Comparison of ENCODE assay signal across 30 cellular contexts in the genomic region with DNA sequence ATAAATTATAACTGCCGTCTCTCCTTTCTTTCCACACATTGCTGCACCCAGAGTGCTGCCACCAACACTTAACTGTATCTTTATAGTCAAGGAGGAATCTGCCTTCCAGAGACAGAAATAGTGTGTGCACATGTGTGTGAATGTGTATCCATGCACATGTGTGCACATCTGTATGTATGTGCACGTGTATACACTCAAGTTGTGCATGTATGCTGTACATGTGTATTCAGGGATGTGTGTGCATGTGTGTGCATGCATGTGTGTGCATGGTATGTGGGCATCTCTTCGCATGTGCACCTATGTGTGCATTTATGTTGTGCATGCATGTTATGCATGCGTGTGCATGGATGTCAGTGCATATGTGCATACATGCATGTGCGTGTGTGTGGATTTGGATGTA.
"Had no signal": no experiment of that assay in that cellular context is flagged by ENCODE, and none has a peak within 500 bp of the region (broad histone marks: within the 10 kb centered on the region; RNA-seq: fewer than 3 reads in every experiment).

No MANE protein-coding gene starts in this region.

- H3K36me3 ChIP-seq: adrenal gland, cardiac muscle cell, colonic mucosa, esophagus squamous epithelium had no signal

- DNase-seq: activated CD4-positive, alpha-beta memory T cell treated with anti-CD3 and anti-CD28 coated beads for 36 hours; activated CD4-positive, alpha-beta T cell treated with anti-CD3 and anti-CD28 coated beads for 36 hours; activated CD4-positive, alpha-beta T cell treated with anti-CD3 and anti-CD28 coated beads, Interleukin-2, amount 10 ng/mL, durations not matched to agents 24 days and 14 days; activated CD4-positive, CD25-positive, alpha-beta regulatory T cell; activated CD4-positive, CD25-positive, alpha-beta regulatory T cell treated with anti-CD3 and anti-CD28 coated beads, Interleukin-2, amount 50 U/mL, for 72 hours; activated CD8-positive, alpha-beta memory T cell treated with anti-CD3 and anti-CD28 coated beads, Interleukin-2, amount 10 ng/mL, durations not matched to agents 7 days and 5 days; activated CD8-positive, alpha-beta memory T cell treated with anti-CD3 and anti-CD28 coated beads, Interleukin-2, amount 50 U/mL, for 4 hours; activated CD8-positive, alpha-beta T cell treated with anti-CD3 and anti-CD28 coated beads, Interleukin-2, amount 10 ng/mL, durations not matched to agents 7 days and 5 days; activated effector memory CD4-positive, alpha-beta T cell treated with anti-CD3 and anti-CD28 coated beads, Interleukin-2, amount 50 U/mL, for 16 hours; activated naive CD4-positive, alpha-beta T cell treated with anti-CD3 and anti-CD28 coated beads for 36 hours; activated naive CD8-positive, alpha-beta T cell treated with anti-CD3 and anti-CD28 coated beads for 36 hours; activated naive CD8-positive, alpha-beta T cell treated with anti-CD3 and anti-CD28 coated beads, Interleukin-2, amount 50 U/mL, for 24 hours; activated T-cell treated with anti-CD3 and anti-CD28 coated beads, Interleukin-2, amount 50 U/mL, for 1 hour; activated T-cell treated with anti-CD3 and anti-CD28 coated beads, Interleukin-2, amount 50 U/mL, for 48 hours; adrenal gland; amygdala; aorta; body of pancreas; central memory CD4-positive, alpha-beta T cell; cerebellar nuclear complex; colonic mucosa; effector CD8-positive, alpha-beta T cell; esophagus squamous epithelium; head of caudate nucleus; hippocampal formation; T1000 had no signal

- H3K4me1 ChIP-seq: adrenal gland, colonic mucosa had no signal

- H3K27ac ChIP-seq: adrenal gland, body of pancreas, cardiac muscle cell, colonic mucosa had no signal

- H3K4me3 ChIP-seq: adrenal gland, body of pancreas, cardiac muscle cell, colonic mucosa, esophagus squamous epithelium had no signal

- FAIRE-seq: endometrium, endothelial cell of umbilical vein, frontal cortex had no signal

- ATAC-seq: activated CD4-positive, alpha-beta T cell treated with anti-CD3 and anti-CD28 coated beads for 36 hours; activated CD8-positive, alpha-beta memory T cell treated with anti-CD3 and anti-CD28 coated beads, Interleukin-2, amount 10 ng/mL, durations not matched to agents 7 days and 5 days; activated CD8-positive, alpha-beta T cell treated with anti-CD3 and anti-CD28 coated beads, Interleukin-2, amount 10 ng/mL, durations not matched to agents 7 days and 5 days; activated naive CD8-positive, alpha-beta T cell treated with anti-CD3 and anti-CD28 coated beads, Interleukin-2, amount 50 U/mL, for 24 hours; body of pancreas had no signal

- H3K9me3 ChIP-seq: adrenal gland, body of pancreas, colonic mucosa, esophagus squamous epithelium had no signal

- H3K27me3 ChIP-seq: adrenal gland, body of pancreas, cardiac muscle cell, colonic mucosa, esophagus squamous epithelium had no signal
